ENCODE assay signal across 9 cellular contexts in the genomic region with DNA sequence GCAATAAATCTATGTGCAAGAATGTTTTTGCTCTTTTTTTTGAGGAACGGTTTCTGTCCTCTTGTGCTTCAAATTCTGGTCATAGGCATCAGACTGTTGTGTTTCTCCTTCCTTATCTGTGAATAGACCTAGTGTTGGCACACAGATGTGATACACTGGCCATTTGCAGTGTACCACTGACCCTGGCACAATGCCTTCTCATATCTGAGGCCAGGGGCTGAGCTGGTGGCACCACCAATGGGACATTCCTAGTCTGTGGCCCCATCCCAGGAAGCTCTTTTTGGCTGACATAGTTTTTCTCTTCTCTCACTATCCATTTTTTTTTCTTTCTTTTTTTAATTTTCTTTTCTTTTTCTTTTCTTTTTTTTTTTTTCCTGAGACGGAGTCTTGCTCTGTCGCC. TPM values are rescaled to one million over a fixed set of nuclear protein-coding genes. Genes with fewer than 3 reads are reported as not detected.
"Had no signal": no experiment of that assay in that cellular context is flagged by ENCODE, and none has a peak within 500 bp of the region (broad histone marks: within the 10 kb centered on the region; RNA-seq: fewer than 3 reads in every experiment).

No MANE protein-coding gene starts in this region.

- H3K27me3 Mint-ChIP-seq: IgD-negative memory B cell had no signal

- ATAC-seq: GM23338, HCT116, HepG2 had no signal

- H3K27ac ChIP-seq: HL-60 had no signal

- H3K4me3 Mint-ChIP-seq: GM23338, HFFc6, IgD-negative memory B cell had no signal

- H3K36me3 Mint-ChIP-seq: IgD-negative memory B cell had no signal

- DNase-seq: H7, HFFc6, KBM-7 had no signal

- H3K4me1 Mint-ChIP-seq: GM23338, IgD-negative memory B cell had no signal

- H3K4me3 ChIP-seq: GM23338, HAP-1 had no signal

- H3K27ac Mint-ChIP-seq: GM23338, HFFc6 had no signal

RNA-seq across cellular contexts. Expression of gene SH3GL3, which starts 40.4 kb away (rescaled TPM):
- total RNA-seq: HepG2, HFFc6 had no signal
